ENCODE assay signal across 9 cellular contexts in the genomic region with DNA sequence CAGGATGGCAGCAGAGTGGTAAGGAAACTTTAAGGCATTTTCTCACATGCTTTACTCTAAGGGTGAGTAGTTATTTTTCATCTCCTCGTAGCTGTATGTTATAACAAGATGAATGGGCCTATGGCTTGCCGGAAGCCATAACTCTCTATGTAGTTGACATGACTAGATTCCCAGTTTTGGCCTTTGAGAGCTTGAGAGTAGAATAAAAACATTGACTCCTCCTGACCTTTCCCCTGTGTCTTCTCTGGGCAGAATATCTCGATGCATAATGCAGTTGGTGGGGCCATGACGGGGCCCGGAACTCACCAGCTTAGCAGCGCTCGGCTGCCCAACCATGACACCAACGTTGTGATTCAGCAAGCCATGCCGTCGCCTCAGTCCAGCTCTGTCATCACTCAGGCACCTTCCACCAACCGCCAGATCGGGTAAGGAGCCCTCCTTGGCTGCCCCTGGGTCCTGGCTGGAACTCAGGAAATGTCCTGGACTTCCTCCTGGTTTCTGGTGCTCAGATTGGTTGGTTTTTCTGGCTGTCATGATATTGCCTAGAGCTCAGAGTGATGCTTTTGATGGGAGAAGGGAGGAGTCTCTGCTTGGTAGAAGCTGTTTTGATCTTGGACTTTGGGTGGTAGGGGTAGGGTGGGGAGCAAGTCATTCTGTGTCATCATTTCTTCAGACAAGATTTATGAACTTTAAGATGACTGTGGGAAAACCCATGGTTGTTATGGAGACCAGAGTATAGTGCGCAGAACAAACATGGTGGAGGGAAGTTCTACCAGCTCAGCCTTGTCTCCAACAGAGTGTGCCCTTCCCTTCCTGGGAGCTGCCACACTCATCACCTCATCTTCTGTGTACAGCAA.
DNase-seq lines count a peak whose midpoint lies in the region; ATAC-seq and TF ChIP-seq lines count a peak whose summit lies in the region.
"Had no signal": no experiment of that assay in that cellular context is flagged by ENCODE, and none has a peak within 500 bp of the region (broad histone marks: within the 10 kb centered on the region; RNA-seq: fewer than 3 reads in every experiment).

No MANE protein-coding gene starts in this region.

- DNase-seq in PC-3 (no peak), mesothelial cell of epicardium (ENCODE audit: low spot score in 2 of 2, unreplicated experiment in 2 of 2) (no peak), DMS79 treated with DMSO at 0.1 percent for 48 hours (lab: John Stamatoyannopoulos, UW) (no peak), aorta (no peak)
- DNase-seq in stimulated activated naive B cell treated with anti-CD40 and anti-IgM and Interleukin-4, amounts not matched to agents 10 μg/mL and 1 μg/mL and 100 μg/mL, for 72 hours, result peak; percentile 35
- DNase-seq: activated naive CD8-positive, alpha-beta T cell treated with anti-CD3 and anti-CD28 coated beads for 36 hours had no signal

- no peaks in the 10 kb centered on the region for H4K20me1 ChIP-seq in PC-3 (ENCODE audit: low read length)

- peak overlapping the region; percentile 21; the same call in 1 of the 2 replicates for H3K27ac ChIP-seq in PC-3 (ENCODE audit: low read length)
- H3K27ac ChIP-seq in aorta (ENCODE audit: low read depth in 1 of 2, low read length in 2 of 2), result no peak overlapping the region

- peaks cover 46% of the 10 kb centered on the region for H3K4me1 ChIP-seq in PC-3 (ENCODE audit: insufficient read depth, low read length)
- peaks cover 0 to 3% of the 10 kb centered on the region in 2 donors for H3K4me1 ChIP-seq in aorta (ENCODE audit: control insufficient read depth in 1 of 2, insufficient read depth in 2 of 2, low read length in 2 of 2)

- no peaks in the 10 kb centered on the region for H3K79me2 ChIP-seq in PC-3 (ENCODE audit: low read length)

- intact Hi-C loops in PC-3 (cut with micrococcal nuclease), result loop anchor here (5.0 kb wide), 3 partner anchors 38 to 157 kb away; no protein-coding TSS in a partner anchor
- intact Hi-C loops in aorta (cut with DNase I), result no loop called here

- CTCF ChIA-PET in PC-3 (lab: Charles Lee), result interaction anchor here (0.6 kb wide), 1 partner anchor 85 kb away, joined by 3 read pairs; no protein-coding TSS in a partner anchor

- H3K27me3 ChIP-seq in PC-3 (ENCODE audit: low read length), result no peaks in the 10 kb centered on the region; the same call in 1 of the 2 replicates
- H3K27me3 ChIP-seq in aorta (ENCODE audit: control insufficient read depth in 1 of 2, insufficient read depth in 2 of 2, low read length in 1 of 2), result no peaks in the 10 kb centered on the region

- no peaks in the 10 kb centered on the region for H3F3A ChIP-seq in PC-3 (ENCODE audit: low read length, unreplicated experiment)

- no peaks in the 10 kb centered on the region for H3K36me3 ChIP-seq in PC-3 (ENCODE audit: low read depth, low read length)
- H3K36me3 ChIP-seq in aorta (ENCODE audit: control insufficient read depth in 1 of 2, insufficient read depth in 2 of 2, low read length in 1 of 2), result no peaks in the 10 kb centered on the region

- peak; percentile 47 for ATAC-seq in GM19372 (IDR thresholded peaks at IDR 0.05; ENCODE audit: low read depth, unreplicated experiment)
- peak; percentile 50 for ATAC-seq in HG02870 (IDR thresholded peaks at IDR 0.05; ENCODE audit: unreplicated experiment)
- ATAC-seq in PC-3, result no peak
- peak; percentile 80 to 86 for ATAC-seq in stimulated activated naive B cell treated with anti-CD40 and anti-IgM and Interleukin-4, amounts not matched to agents 10 μg/mL and 1 μg/mL and 100 μg/mL, for 72 hours (replicated peaks)
- ATAC-seq in GM18870 (IDR thresholded peaks at IDR 0.05; ENCODE audit: unreplicated experiment), result no peak
- ATAC-seq in aorta (ENCODE audit: low FRiP score), result no peak

- no peaks in the 10 kb centered on the region for H3K9me3 Mint-ChIP-seq in stimulated activated naive B cell treated with anti-CD40 and anti-IgM and Interleukin-4, amounts not matched to agents 10 μg/mL and 1 μg/mL and 100 μg/mL, for 72 hours
- H3K9me3 Mint-ChIP-seq in mesothelial cell of epicardium, result no peaks in the 10 kb centered on the region
- H3K9me3 Mint-ChIP-seq: activated naive CD8-positive, alpha-beta T cell treated with anti-CD3 and anti-CD28 coated beads for 36 hours had no signal

- peaks cover 12 to 27% of the 10 kb centered on the region in 2 donors for H3K27me3 Mint-ChIP-seq in stimulated activated naive B cell treated with anti-CD40 and anti-IgM and Interleukin-4, amounts not matched to agents 10 μg/mL and 1 μg/mL and 100 μg/mL, for 72 hours
- peaks cover 14% of the 10 kb centered on the region for H3K27me3 Mint-ChIP-seq in mesothelial cell of epicardium (ENCODE audit: low read depth)

- no peaks in the 10 kb centered on the region for H3K9me3 ChIP-seq in PC-3 (ENCODE audit: low read length)
- no peaks in the 10 kb centered on the region for H3K9me3 ChIP-seq in aorta (ENCODE audit: control insufficient read depth, low read length)

- WGBS in aorta, 2 donors, result 74 to 85% methylated on average over 13 of the region's 13 CpGs

- H3K4me2 ChIP-seq in PC-3 (ENCODE audit: low read length), result peak overlapping the region; percentile 44

- POLR2A ChIA-PET in PC-3 (lab: Charles Lee; ENCODE audit: unreplicated experiment), result interaction anchor here (0.7 kb wide), 1 partner anchor 115 kb away, joined by 3 read pairs; no protein-coding TSS in a partner anchor

- peaks cover 20 to 29% of the 10 kb centered on the region in 2 donors for H3K4me1 Mint-ChIP-seq in stimulated activated naive B cell treated with anti-CD40 and anti-IgM and Interleukin-4, amounts not matched to agents 10 μg/mL and 1 μg/mL and 100 μg/mL, for 72 hours
- peaks cover 27% of the 10 kb centered on the region for H3K4me1 Mint-ChIP-seq in mesothelial cell of epicardium

- no peak for TF ChIP-seq CTCF in PC-3 (conservative IDR thresholded peaks at IDR 0.05; ENCODE audit: low read depth, low read length)
- no peak for TF ChIP-seq CTCF in mesothelial cell of epicardium (IDR thresholded peaks at IDR 0.05; ENCODE audit: unreplicated experiment)

- no peak overlapping the region for H3K4me3 Mint-ChIP-seq in stimulated activated naive B cell treated with anti-CD40 and anti-IgM and Interleukin-4, amounts not matched to agents 10 μg/mL and 1 μg/mL and 100 μg/mL, for 72 hours
- no peak overlapping the region for H3K4me3 Mint-ChIP-seq in mesothelial cell of epicardium
- H3K4me3 Mint-ChIP-seq: activated naive CD8-positive, alpha-beta T cell treated with anti-CD3 and anti-CD28 coated beads for 36 hours had no signal

- no peaks in the 10 kb centered on the region for H3K9me2 ChIP-seq in PC-3 (replicated peaks; ENCODE audit: low read length)

- H2AFZ ChIP-seq in PC-3 (ENCODE audit: low read length), result no peak overlapping the region

- H3K4me3 ChIP-seq in PC-3 (ENCODE audit: low read length) (no peak overlapping the region), aorta (ENCODE audit: low read length in 2 of 2) (no peak overlapping the region)

- H3K27ac Mint-ChIP-seq in stimulated activated naive B cell treated with anti-CD40 and anti-IgM and Interleukin-4, amounts not matched to agents 10 μg/mL and 1 μg/mL and 100 μg/mL, for 72 hours, result peak overlapping the region; percentile 60
- H3K27ac Mint-ChIP-seq in mesothelial cell of epicardium, result no peak overlapping the region
- H3K27ac Mint-ChIP-seq: activated naive CD8-positive, alpha-beta T cell treated with anti-CD3 and anti-CD28 coated beads for 36 hours had no signal

- H3K36me3 Mint-ChIP-seq in stimulated activated naive B cell treated with anti-CD40 and anti-IgM and Interleukin-4, amounts not matched to agents 10 μg/mL and 1 μg/mL and 100 μg/mL, for 72 hours, result no peaks in the 10 kb centered on the region
- H3K36me3 Mint-ChIP-seq in mesothelial cell of epicardium, result no peaks in the 10 kb centered on the region
- H3K36me3 Mint-ChIP-seq: activated naive CD8-positive, alpha-beta T cell treated with anti-CD3 and anti-CD28 coated beads for 36 hours had no signal

- no peak overlapping the region for H3K9ac ChIP-seq in PC-3 (ENCODE audit: low read length)

- BruUV-seq in PC-3 (replicated peaks; lab: Mats Ljungman, UMichigan), result no TSS peak

Comparison
In these comparisons a context has a peak if more than half of its experiments do, and no peak if none do; other contexts are left out.
1. ATAC-seq: peak in GM19372 (single experiment), HG02870 (single experiment) and stimulated activated naive B cell treated with anti-CD40 and anti-IgM and Interleukin-4, amounts not matched to agents 10 μg/mL and 1 μg/mL and 100 μg/mL, for 72 hours (2 of 2); none in PC-3 (single experiment), GM18870 (single experiment) and aorta (single experiment).